Comparison of ENCODE assay signal across 8 cellular contexts in the genomic region with DNA sequence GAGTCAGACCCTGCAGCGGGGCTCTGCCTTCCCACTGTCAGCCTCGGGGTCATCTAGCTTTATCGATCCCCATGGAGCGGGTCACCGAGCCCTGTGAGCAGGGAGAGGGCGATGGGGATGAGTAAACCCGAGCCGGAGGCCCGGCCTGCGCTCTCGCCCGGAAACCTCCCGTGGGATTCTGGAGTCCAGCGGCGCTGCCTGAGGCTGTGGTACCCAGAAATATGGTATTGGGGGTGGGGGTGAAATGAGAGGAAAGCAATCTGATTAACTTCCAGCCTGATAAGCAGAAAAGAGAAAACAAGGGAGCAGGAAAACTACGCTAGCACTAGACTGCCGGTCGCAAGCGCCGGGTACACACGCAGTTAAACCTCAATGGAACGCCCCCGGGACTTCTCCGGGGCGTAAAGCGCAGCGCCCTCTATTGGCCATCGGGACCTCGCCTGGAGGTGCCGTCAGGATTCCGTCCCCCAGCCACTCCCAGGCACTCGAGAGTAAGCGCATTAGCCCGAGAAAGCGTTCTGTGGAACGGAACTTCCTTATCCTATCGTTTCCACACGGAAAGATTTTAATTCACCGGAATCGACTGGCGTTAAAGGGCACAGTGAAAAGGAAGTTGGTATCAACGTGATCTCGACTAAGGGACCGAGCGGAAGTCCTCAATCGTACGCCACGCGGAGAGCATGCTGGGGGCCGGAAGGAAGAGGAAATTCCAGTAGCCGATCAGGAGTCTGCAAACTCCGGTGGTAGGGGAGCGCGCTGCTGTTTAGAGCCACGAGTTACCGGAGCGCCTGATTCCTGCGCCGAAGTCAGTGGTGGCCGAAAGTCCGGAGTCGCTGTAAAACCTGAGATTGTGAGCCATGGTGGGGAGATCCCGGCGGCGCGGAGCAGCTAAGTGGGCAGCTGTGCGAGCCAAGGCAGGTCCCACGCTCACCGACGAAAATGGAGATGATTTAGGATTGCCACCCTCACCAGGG. TPM values are rescaled to one million over a fixed set of nuclear protein-coding genes. Genes with fewer than 3 reads are reported as not detected.
DNase-seq lines count a peak whose midpoint lies in the region; ATAC-seq and TF ChIP-seq lines count a peak whose summit lies in the region.

A gene with protein sequence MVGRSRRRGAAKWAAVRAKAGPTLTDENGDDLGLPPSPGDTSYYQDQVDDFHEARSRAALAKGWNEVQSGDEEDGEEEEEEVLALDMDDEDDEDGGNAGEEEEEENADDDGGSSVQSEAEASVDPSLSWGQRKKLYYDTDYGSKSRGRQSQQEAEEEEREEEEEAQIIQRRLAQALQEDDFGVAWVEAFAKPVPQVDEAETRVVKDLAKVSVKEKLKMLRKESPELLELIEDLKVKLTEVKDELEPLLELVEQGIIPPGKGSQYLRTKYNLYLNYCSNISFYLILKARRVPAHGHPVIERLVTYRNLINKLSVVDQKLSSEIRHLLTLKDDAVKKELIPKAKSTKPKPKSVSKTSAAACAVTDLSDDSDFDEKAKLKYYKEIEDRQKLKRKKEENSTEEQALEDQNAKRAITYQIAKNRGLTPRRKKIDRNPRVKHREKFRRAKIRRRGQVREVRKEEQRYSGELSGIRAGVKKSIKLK (plus strand): TSS at position 712 of the 974 bp plus-strand sequence. CDS start 146 bp downstream, at position 858.

- intact Hi-C loops in cardiac septum (cut with DNase I): loop anchor here (1.0 to 2.0 kb wide), 3 partner anchors 16 to 305 kb away; a partner anchor contains a TSS

- ATAC-seq in HG02763 (IDR thresholded peaks at IDR 0.05; ENCODE audit: unreplicated experiment) (peak; percentile 94), upper lobe of left lung (ENCODE audit: low FRiP score in 2 of 2) (peak; percentile 98 to 99)

- 0% methylated on average over 70 of the region's 70 CpGs for WGBS in adipose tissue, 3 donors
- WGBS in upper lobe of left lung, 2 donors: 0% methylated on average over 28 to 70 of the region's 70 CpGs

- peak in 2 of 4 donors; percentile 39 to 80 for TF ChIP-seq EP300 in upper lobe of left lung (IDR thresholded peaks at IDR 0.05)

- H3K27me3 ChIP-seq in upper lobe of left lung: no peaks in the 10 kb centered on the region

- no peaks in the 10 kb centered on the region for H3K9me3 ChIP-seq in upper lobe of left lung

- DNase-seq in NCI-H1417 treated with DMSO at 0.1 percent for 48 hours (lab: John Stamatoyannopoulos, UW) (peak; percentile 88), T follicular helper cell (ENCODE audit: low read depth) (peak; percentile 87), cardiac septum (ENCODE audit: low spot score) (peak; percentile 97), pons (ENCODE audit: low spot score) (peak; percentile 100), upper lobe of left lung (peak; percentile 92 to 96)

- H3K4me3 ChIP-seq in upper lobe of left lung: peak within 1 kb of the TSS; percentile 63 to 99 (median 88)

- peaks cover 0 to 21% (median 0%) of the 10 kb centered on the region in 4 donors for H3K36me3 ChIP-seq in upper lobe of left lung

- peaks cover 34 to 44% (median 34%) of the 10 kb centered on the region in 4 donors for H3K4me1 ChIP-seq in upper lobe of left lung

- H3K27ac ChIP-seq in adipose tissue (ENCODE audit: low read depth, low read length): peak within 1 kb of the TSS; percentile 60
- H3K27ac ChIP-seq in upper lobe of left lung: peak within 1 kb of the TSS; percentile 93 to 97 (median 94)

- TF ChIP-seq CTCF in GM12873 (IDR thresholded peaks at IDR 0.05; ENCODE audit: insufficient read depth, low read depth, low read length, missing control alignments) (peak; percentile 98), upper lobe of left lung (IDR thresholded peaks at IDR 0.05) (peak; percentile 90 to 96 (median 94))

- TF ChIP-seq POLR2A in upper lobe of left lung (IDR thresholded peaks at IDR 0.05): peak in 3 of 4 donors; percentile 51 to 79 (median 57)

RNA-seq across cellular contexts. Expression of the gene that starts here (rescaled TPM):
- polyA plus RNA-seq in adipose tissue: 10 to 100 TPM in 2 of 3 donors, 1 to 10 TPM in 1; 9.8 to 31.5 (median 22.5) TPM
- total RNA-seq in cardiac septum (22.8 TPM), upper lobe of left lung (10 to 100 TPM; 18.9 to 33.4 (median 27.9) TPM)

Comparison
In these comparisons a context has a peak if more than half of its experiments do, and no peak if none do; other contexts are left out.
1. Peak in every context shown above with its lines: DNase-seq, ATAC-seq, H3K4me3 ChIP-seq and H3K27ac ChIP-seq.